Comparison of ENCODE assay signal across 18 cellular contexts in genomic region chr6:36272234-36272633, GRCh38. TPM values are rescaled to one million over a fixed set of nuclear protein-coding genes. Genes with fewer than 3 reads are reported as not detected.
DNase-seq lines count a peak whose midpoint lies in the region; ATAC-seq, FAIRE-seq and TF ChIP-seq lines count a peak whose summit lies in the region.
"Had no signal": no experiment of that assay in that cellular context is flagged by ENCODE, and none has a peak within 500 bp of the region (broad histone marks: within the 10 kb centered on the region; RNA-seq: fewer than 3 reads in every experiment).

No MANE protein-coding gene starts in this region.

- H3K4me3 Mint-ChIP-seq in osteocyte (ENCODE audit: unreplicated experiment): no peak overlapping the region
- H3K4me3 Mint-ChIP-seq: CD8-positive, alpha-beta memory T cell; H9 had no signal

- no peak overlapping the region for H3K27ac Mint-ChIP-seq in osteocyte (ENCODE audit: unreplicated experiment)
- H3K27ac Mint-ChIP-seq: H9 had no signal

- H4K20me1 ChIP-seq in K562 (replicated peaks; ENCODE audit: control insufficient read depth, insufficient read depth, low read length): 0 out of 2 replicates have a peak, but pooled peaks cover 5% of the 10 kb centered on the region
- H4K20me1 ChIP-seq: BLaER1 had no signal

- intact Hi-C loops in K562 (cut with micrococcal nuclease): no loop called here

- POLR2A ChIA-PET in K562 (lab: Yijun Ruan, JAX): interaction anchor here (0.6 to 1.8 kb wide), 6 partner anchors 9 to 410 kb away, joined by 3 to 5 read pairs (median 3); no protein-coding TSS in a partner anchor
- POLR2A ChIA-PET in RWPE1 (lab: Yijun Ruan, JAX; ENCODE audit: low non-redundant PET): no interaction called here

- ATAC-seq in K562 (no peak), GM21515 (IDR thresholded peaks at IDR 0.05; ENCODE audit: unreplicated experiment) (no peak)
- ATAC-seq: GM12878 had no signal

- no peak overlapping the region for H2AFZ ChIP-seq in K562 (ENCODE audit: low read depth, low read length)

- no peaks in the 10 kb centered on the region for H3K36me3 Mint-ChIP-seq in osteocyte (ENCODE audit: unreplicated experiment)

- peaks cover 57% of the 10 kb centered on the region for H3K27me3 Mint-ChIP-seq in osteocyte (ENCODE audit: unreplicated experiment)

- FAIRE-seq in K562 (lab: Jason Lieb, UNC): no peak
- FAIRE-seq: GM12878, GM18507, HTR-8/SVneo had no signal

- H3K4me2 ChIP-seq in K562 (ENCODE audit: insufficient read depth, low read length): no peak overlapping the region
- H3K4me2 ChIP-seq: BLaER1 had no signal

- no peak for TF ChIP-seq RAD21 in K562 (CRISPR knock-in tag; conservative IDR thresholded peaks at IDR 0.05 in 1 of 2, IDR thresholded peaks at IDR 0.05 in 1 of 2)

- no TSS peak for BruUV-seq in K562 (replicated peaks; lab: Mats Ljungman, UMichigan)

- DNase-seq in NCI-H510A treated with DMSO at 0.1 percent for 48 hours (lab: John Stamatoyannopoulos, UW) (peak; percentile 39), NCI-H510A (lab: John Stamatoyannopoulos, UW) (no peak), NCI-H2171 treated with DMSO at 0.1 percent for 48 hours (lab: John Stamatoyannopoulos, UW) (peak; percentile 58), K562 (ENCODE audit: extremely low read depth in 1 of 4, low spot score in 3 of 4) (no peak), RWPE1 (ENCODE audit: low spot score) (no peak), osteocyte (ENCODE audit: extremely low spot score, unreplicated experiment) (no peak)
- DNase-seq: 8988T; AML-193; CD8-positive, alpha-beta memory T cell; GOT3; H9 had no signal

- H3K79me2 ChIP-seq in K562 (ENCODE audit: control insufficient read depth, insufficient read depth, low read length): no peaks in the 10 kb centered on the region

- in situ Hi-C loops in K562 (cut with MboI): no loop called here

- no peak overlapping the region for H3K4me3 ChIP-seq in K562
- H3K4me3 ChIP-seq: BLaER1, GM12878 had no signal

- no peak for TF ChIP-seq POLR2A in K562 (conservative IDR thresholded peaks at IDR 0.05)

- no peak for TF ChIP-seq CTCF in K562 (IDR thresholded peaks at IDR 0.05 in 2 of 3, conservative IDR thresholded peaks at IDR 0.05 in 1 of 3; ENCODE audit: insufficient read depth in 2 of 3, low read depth in 1 of 3, low read length in 3 of 3)
- TF ChIP-seq CTCF in RWPE1 (conservative IDR thresholded peaks at IDR 0.05; ENCODE audit: low read depth): no peak
- no peak for TF ChIP-seq CTCF in osteocyte (IDR thresholded peaks at IDR 0.05)

- H3K27ac ChIP-seq in K562 (ENCODE audit: extremely low read depth, low read depth, low read length) (no peak overlapping the region), RWPE1 (no peak overlapping the region)
- H3K27ac ChIP-seq: BLaER1 had no signal

- H3K4me1 ChIP-seq in K562 (replicated peaks in 1 of 2; ENCODE audit: control insufficient read depth in 2 of 2, insufficient read depth in 2 of 2, low read length in 2 of 2): peaks cover 6 to 21% of the 10 kb centered on the region in 2 experiments; a peak in 4 of 5 replicates

- H3K9me1 ChIP-seq in K562 (ENCODE audit: control insufficient read depth, insufficient read depth, low read length): no peaks in the 10 kb centered on the region

- CTCF ChIA-PET in K562 (lab: Yijun Ruan, JAX; ENCODE audit: low intra/inter-chr PET ratio) (no interaction called here), RWPE1 (lab: Yijun Ruan, JAX) (interaction anchor here (0.5 kb wide), 1 partner anchor 69 kb away, joined by 3 read pairs; no protein-coding TSS in a partner anchor)

- whole genome bisulfite sequencing in K562 (ENCODE audit: insufficient coverage, low coverage, missing lambda C conversion rate): 17% methylated on average over 8 of the region's 8 CpGs

- H3K9me3 Mint-ChIP-seq in osteocyte (ENCODE audit: unreplicated experiment): no peaks in the 10 kb centered on the region
- H3K9me3 Mint-ChIP-seq: H9 had no signal

- H3K27me3 ChIP-seq in K562 (ENCODE audit: control insufficient read depth in 2 of 2, insufficient read depth in 2 of 2, low read length in 2 of 2): peaks cover 62 to 86% of the 10 kb centered on the region in 2 experiments
- H3K27me3 ChIP-seq: BLaER1 had no signal

- no peaks in the 10 kb centered on the region for H3K9me3 ChIP-seq in K562 (replicated peaks; ENCODE audit: control insufficient read depth, insufficient read depth, low read depth, low read length)
- H3K9me3 ChIP-seq: BLaER1 had no signal

- no peak overlapping the region for H3K9ac ChIP-seq in K562 (ENCODE audit: insufficient read depth in 1 of 2, low read depth in 2 of 2, low read length in 2 of 2)
- H3K9ac ChIP-seq: BLaER1 had no signal

- TF ChIP-seq EP300 in K562 (IDR thresholded peaks at IDR 0.05; ENCODE audit: low read length): no peak

- no peaks in the 10 kb centered on the region for H3K36me3 ChIP-seq in K562 (ENCODE audit: control insufficient read depth, insufficient read depth, low read length)
- H3K36me3 ChIP-seq: BLaER1 had no signal

- no peaks in the 10 kb centered on the region for H3K4me1 Mint-ChIP-seq in osteocyte (ENCODE audit: unreplicated experiment)
- H3K4me1 Mint-ChIP-seq: CD8-positive, alpha-beta memory T cell had no signal

TF ChIP-seq in K562, 482 proteins besides CTCF, POLR2A, EP300 and RAD21:
- TF ChIP-seq ZNF583 (CRISPR knock-in tag; IDR thresholded peaks at IDR 0.05) (no peak), ZBTB12 (CRISPR knock-in tag; IDR thresholded peaks at IDR 0.05) (no peak), ZBTB33 (CRISPR knock-in tag; IDR thresholded peaks at IDR 0.05) (0 out of 2 replicates have a peak, but pooled peaks have one; percentile 47), BRD9 (IDR thresholded peaks at IDR 0.05; ENCODE audit: low read depth, partially characterized antibody) (no peak), NUFIP1 (IDR thresholded peaks at IDR 0.05; ENCODE audit: partially characterized antibody) (no peak)

RNA-seq across cellular contexts. Expression of gene PNPLA1, which starts 2.4 kb away (rescaled TPM):
- total RNA-seq in K562 (2011; cell fraction: chromatin; rRNA removed; ENCODE audit: low replicate concordance): not detected in 2 replicates
- 0.17 TPM in 1 of 2 replicates, not detected in the other for total RNA-seq in K562 (2011; cell fraction: nucleolus; rRNA removed)
- 0.29 TPM in 1 of 2 replicates, not detected in the other for total RNA-seq in K562 (2011; cell fraction: nucleoplasm; rRNA removed)
- total RNA-seq in K562 (2014; rRNA removed) (0.27 TPM in 1 of 2 replicates, not detected in the other), K562 (2014; rRNA removed; fragmentation: Illumina TruSeq; extraction: Trizol) (0.04 TPM in 1 of 2 replicates, not detected in the other), K562 (2015; rRNA removed; fragmentation: Illumina TruSeq; extraction: Trizol) (0.14 TPM in 1 of 2 replicates, not detected in the other), K562 (2021) (0.11 and 0.13 TPM in 2 replicates), osteocyte (not detected in 2 replicates)
- polyA plus RNA-seq in K562 (2011; rRNA removed) (not detected in 2 replicates), K562 (2014; fragmentation: Illumina TruSeq; extraction: Trizol) (0.16 and 0.17 TPM in 2 replicates), K562 (2014; fragmentation: Nextera tagmentation; extraction: Ambion mirVana) (under 1 TPM in 1 of 2 experiments, not detected in 1; 0.08 TPM), K562 (2014; rRNA removed) (0.07 and 0.22 TPM in 2 replicates)
- polyA plus RNA-seq in K562 (2011; cell fraction: cytosol; rRNA removed): 0.06 and 0.07 TPM in 2 replicates
- not detected in 2 replicates for polyA plus RNA-seq in K562 (2011; cell fraction: nucleus; rRNA removed)
- polyA plus RNA-seq in K562 (2012): 0.22 and 2.4 TPM in 2 replicates
- not detected in 2 replicates for polyA minus RNA-seq in K562 (2011; rRNA and poly(A)+ RNA removed)
- not detected in 2 replicates for polyA minus RNA-seq in K562 (2011; cell fraction: cytosol; rRNA and poly(A)+ RNA removed)
- not detected in 2 replicates for polyA minus RNA-seq in K562 (2011; cell fraction: nucleus; rRNA and poly(A)+ RNA removed)
- total RNA-seq: CD8-positive, alpha-beta memory T cell; Daoy; G401; GM12878 had no signal
- polyA plus RNA-seq: CD8-positive, alpha-beta memory T cell had no signal

Comparison
In these comparisons a context has a peak if more than half of its experiments do, and no peak if none do; other contexts are left out.
1. DNase-seq: peak in NCI-H510A treated with DMSO at 0.1 percent for 48 hours (single experiment) and NCI-H2171 treated with DMSO at 0.1 percent for 48 hours (single experiment); none in NCI-H510A (single experiment), K562 (0 of 4), RWPE1 (single experiment) and osteocyte (single experiment).